27 cellular contexts compared by ENCODE assay signal in the genomic region with DNA sequence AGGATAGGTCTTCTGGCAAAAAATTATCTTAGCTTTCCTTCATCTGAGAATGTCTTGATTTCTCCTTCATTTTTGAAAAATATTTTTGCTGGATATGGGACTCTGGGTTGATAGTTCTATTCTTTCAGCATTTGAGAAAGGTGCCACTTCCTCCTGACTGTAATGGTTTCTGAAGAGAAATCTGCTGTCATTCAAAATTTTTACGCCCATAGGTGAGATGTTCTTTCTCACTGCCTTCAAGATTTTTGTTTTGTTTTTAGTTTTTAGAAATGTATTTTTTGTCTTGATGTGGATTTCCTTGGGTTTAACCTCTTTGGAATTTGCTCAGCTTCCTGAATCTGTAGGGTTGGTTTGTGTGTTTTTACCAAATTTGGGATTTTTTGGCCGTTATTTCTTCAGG. TPM values are rescaled to one million over a fixed set of nuclear protein-coding genes. Genes with fewer than 3 reads are reported as not detected.
"Had no signal": no experiment of that assay in that cellular context is flagged by ENCODE, and none has a peak within 500 bp of the region (broad histone marks: within the 10 kb centered on the region; RNA-seq: fewer than 3 reads in every experiment).

No MANE protein-coding gene starts in this region.

- H3K36me3 ChIP-seq: Peyer's patch, SJCRH30 had no signal

- H3K4me2 ChIP-seq: PC-9 had no signal

- H3K9me3 ChIP-seq: Peyer's patch, SJCRH30 had no signal

- DNase-seq: KBM-7, MV-4-11, NCI-H1048, NCI-H1105, NCI-H1417, NCI-H1436 treated with DMSO at 0.1 percent for 48 hours, NCI-H1694, NCI-H187 treated with DMSO at 0.1 percent for 48 hours, NCI-H2081 treated with DMSO at 0.1 percent for 48 hours, NCI-H2171, NCI-H226, NCI-H446, NCI-H510A, NCI-H524 treated with DMSO at 0.1 percent for 48 hours, NCI-H69, NCI-H774, PC-9, Peyer's patch, SHP77 treated with DMSO at 0.1 percent for 48 hours, SJCRH30, T-helper 1 cell, T-helper 17 cell had no signal

- H3K27ac ChIP-seq: PC-9, Peyer's patch, SJCRH30 had no signal

- H3K4me1 ChIP-seq: Peyer's patch, SJCRH30 had no signal

- H2AFZ ChIP-seq: PC-9 had no signal

- ATAC-seq: Right ventricle myocardium inferior, SK-N-SH treated with all-trans-retinoic acid at 6 μM for 48 hours, T-helper 17 cell had no signal

- H3K4me3 ChIP-seq: PC-9, Peyer's patch, SJCRH30 had no signal

- H3K27me3 ChIP-seq: Peyer's patch, SJCRH30 had no signal

RNA-seq across cellular contexts. Expression of gene ATP2B2, which starts 37.1 kb away (rescaled TPM):
- total RNA-seq: LHCN-M2, MCF 10A, PC-9, Peyer's patch, SJCRH30, T-helper 17 cell had no signal
- polyA plus RNA-seq: IgD-negative memory B cell had no signal
